ENCODE assay signal across 1 cellular context in the genomic region with DNA sequence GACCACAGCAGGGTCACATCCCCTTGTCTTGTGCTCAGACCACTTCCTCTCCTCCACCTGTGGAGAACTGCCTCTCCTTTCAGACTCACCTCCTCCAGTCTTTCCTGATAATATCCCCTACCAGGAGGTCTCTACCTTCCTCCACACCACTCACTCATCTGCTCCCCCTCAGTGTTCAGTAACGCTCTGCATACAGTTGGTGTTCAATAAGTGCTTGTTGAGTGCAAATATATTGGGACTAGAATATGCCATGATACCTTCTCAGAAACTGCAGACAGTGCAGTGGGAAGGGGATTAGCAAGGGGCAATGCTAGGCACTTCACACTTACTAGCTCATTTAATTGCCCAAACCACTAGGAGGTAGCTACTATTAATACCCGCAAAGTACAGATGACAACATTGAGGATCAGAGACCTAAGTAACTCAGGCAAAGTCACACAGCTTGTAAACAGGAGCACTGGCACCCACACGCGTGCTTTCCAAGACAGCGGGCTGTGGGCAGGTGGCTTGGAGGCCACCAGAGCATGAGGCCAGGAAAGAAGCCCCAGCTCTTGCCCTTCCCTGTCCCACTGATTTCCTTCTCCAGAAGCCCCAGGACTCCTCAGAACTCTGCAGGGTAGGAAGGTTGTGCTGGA.
TF ChIP-seq lines count a peak whose summit lies in the region.

No MANE protein-coding gene starts in this region.

TF ChIP-seq in HepG2, 621 proteins besides CTCF, POLR2A, EP300 and RAD21 (continued from another document):
- TF ChIP-seq, protein P1, sequence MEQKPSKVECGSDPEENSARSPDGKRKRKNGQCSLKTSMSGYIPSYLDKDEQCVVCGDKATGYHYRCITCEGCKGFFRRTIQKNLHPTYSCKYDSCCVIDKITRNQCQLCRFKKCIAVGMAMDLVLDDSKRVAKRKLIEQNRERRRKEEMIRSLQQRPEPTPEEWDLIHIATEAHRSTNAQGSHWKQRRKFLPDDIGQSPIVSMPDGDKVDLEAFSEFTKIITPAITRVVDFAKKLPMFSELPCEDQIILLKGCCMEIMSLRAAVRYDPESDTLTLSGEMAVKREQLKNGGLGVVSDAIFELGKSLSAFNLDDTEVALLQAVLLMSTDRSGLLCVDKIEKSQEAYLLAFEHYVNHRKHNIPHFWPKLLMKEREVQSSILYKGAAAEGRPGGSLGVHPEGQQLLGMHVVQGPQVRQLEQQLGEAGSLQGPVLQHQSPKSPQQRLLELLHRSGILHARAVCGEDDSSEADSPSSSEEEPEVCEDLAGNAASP (CRISPR knock-in tag; IDR thresholded peaks at IDR 0.05; ENCODE audit: borderline replicate concordance): no peak
- TF ChIP-seq ASH2L (IDR thresholded peaks at IDR 0.05; ENCODE audit: insufficient read length, low read depth, low read length) (no peak), TCF12 (IDR thresholded peaks at IDR 0.05) (no peak), TCF12 (CRISPR knock-in tag; IDR thresholded peaks at IDR 0.05) (no peak), ZNF17 (CRISPR knock-in tag; IDR thresholded peaks at IDR 0.05) (no peak), ATRX (CRISPR knock-in tag; IDR thresholded peaks at IDR 0.05; ENCODE audit: borderline replicate concordance) (no peak), ZNF768 (CRISPR knock-in tag; IDR thresholded peaks at IDR 0.05) (peak; percentile 91), ZNF329 (CRISPR knock-in tag; IDR thresholded peaks at IDR 0.05; ENCODE audit: low read depth) (no peak), ZKSCAN8 (CRISPR knock-in tag; IDR thresholded peaks at IDR 0.05; ENCODE audit: borderline replicate concordance) (peak; percentile 76), CEBPB (IDR thresholded peaks at IDR 0.05; ENCODE audit: borderline replicate concordance, low read depth, low read length) (no peak), PAX8 (CRISPR knock-in tag; IDR thresholded peaks at IDR 0.05; ENCODE audit: borderline replicate concordance) (no peak), ZNF354B (CRISPR knock-in tag; IDR thresholded peaks at IDR 0.05) (no peak)
- TF ChIP-seq, protein P2, sequence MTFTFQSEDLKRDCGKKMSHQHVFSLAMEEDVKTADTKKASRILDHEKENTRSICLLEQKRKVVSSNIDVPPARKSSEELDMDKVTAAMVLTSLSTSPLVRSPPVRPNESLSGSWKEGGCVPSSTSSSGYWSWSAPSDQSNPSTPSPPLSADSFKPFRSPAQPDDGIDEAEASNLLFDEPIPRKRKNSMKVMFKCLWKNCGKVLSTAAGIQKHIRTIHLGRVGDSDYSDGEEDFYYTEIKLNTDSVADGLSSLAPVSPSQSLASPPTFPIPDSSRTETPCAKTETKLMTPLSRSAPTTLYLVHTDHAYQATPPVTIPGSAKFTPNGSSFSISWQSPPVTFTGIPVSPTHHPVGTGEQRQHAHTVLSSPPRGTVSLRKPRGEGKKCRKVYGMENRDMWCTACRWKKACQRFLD (CRISPR knock-in tag; IDR thresholded peaks at IDR 0.05; ENCODE audit: borderline replicate concordance): no peak
- TF ChIP-seq, protein P3, sequence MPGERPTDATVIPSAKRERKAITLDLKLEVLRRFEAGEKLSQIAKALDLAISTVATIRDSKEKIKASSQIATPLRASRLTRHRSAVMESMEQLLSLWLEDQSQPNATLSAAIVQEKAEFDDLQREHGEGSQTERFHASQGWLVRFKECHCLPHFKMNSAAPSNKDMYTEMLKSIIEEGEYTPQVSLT (CRISPR knock-in tag; IDR thresholded peaks at IDR 0.05; ENCODE audit: borderline replicate concordance, low read depth): no peak
